ENCODE assay signal across 21 cellular contexts in genomic region chr11:29755474-29755873, GRCh38.
"Had no signal": no experiment of that assay in that cellular context is flagged by ENCODE, and none has a peak within 500 bp of the region (broad histone marks: within the 10 kb centered on the region; RNA-seq: fewer than 3 reads in every experiment).

No MANE protein-coding gene starts in this region.

- ATAC-seq: activated CD4-positive, alpha-beta T cell treated with anti-CD3 and anti-CD28 coated beads for 36 hours; activated CD8-positive, alpha-beta memory T cell treated with anti-CD3 and anti-CD28 coated beads, Interleukin-2, amount 10 ng/mL, durations not matched to agents 7 days and 5 days; activated CD8-positive, alpha-beta T cell treated with anti-CD3 and anti-CD28 coated beads, Interleukin-2, amount 10 ng/mL, durations not matched to agents 7 days and 5 days; esophagus mucosa had no signal

- H3K27ac ChIP-seq: brain microvascular endothelial cell, coronary artery, dorsolateral prefrontal cortex had no signal

- H3K4me3 ChIP-seq: coronary artery, dorsolateral prefrontal cortex had no signal

- DNase-seq: activated CD4-positive, alpha-beta memory T cell treated with anti-CD3 and anti-CD28 coated beads for 36 hours; activated CD4-positive, alpha-beta T cell treated with anti-CD3 and anti-CD28 coated beads for 36 hours; activated CD4-positive, alpha-beta T cell treated with anti-CD3 and anti-CD28 coated beads, Interleukin-2, amount 10 ng/mL, durations not matched to agents 24 days and 14 days; activated CD4-positive, CD25-positive, alpha-beta regulatory T cell; activated CD4-positive, CD25-positive, alpha-beta regulatory T cell treated with anti-CD3 and anti-CD28 coated beads, Interleukin-2, amount 50 U/mL, for 72 hours; activated CD8-positive, alpha-beta memory T cell treated with anti-CD3 and anti-CD28 coated beads, Interleukin-2, amount 10 ng/mL, durations not matched to agents 7 days and 5 days; activated CD8-positive, alpha-beta memory T cell treated with anti-CD3 and anti-CD28 coated beads, Interleukin-2, amount 50 U/mL, for 4 hours; activated CD8-positive, alpha-beta T cell treated with anti-CD3 and anti-CD28 coated beads, Interleukin-2, amount 10 ng/mL, durations not matched to agents 7 days and 5 days; activated effector memory CD4-positive, alpha-beta T cell treated with anti-CD3 and anti-CD28 coated beads, Interleukin-2, amount 50 U/mL, for 16 hours; activated naive CD4-positive, alpha-beta T cell treated with anti-CD3 and anti-CD28 coated beads, Interleukin-2, amount 50 U/mL, for 16 hours; activated T-cell treated with anti-CD3 and anti-CD28 coated beads, Interleukin-2, amount 50 U/mL, for 1 hour; activated T-cell treated with anti-CD3 and anti-CD28 coated beads, Interleukin-2, amount 50 U/mL, for 48 hours; amniotic stem cell; brain microvascular endothelial cell; dorsolateral prefrontal cortex; effector memory CD4-positive, alpha-beta T cell; endodermal cell; foreskin fibroblast; T-helper 2 cell had no signal

- H3K27me3 ChIP-seq: brain microvascular endothelial cell, dorsolateral prefrontal cortex had no signal

- H3K36me3 ChIP-seq: brain microvascular endothelial cell had no signal
